12 cellular contexts compared by ENCODE assay signal in genomic region chr2:219551412-219551811, GRCh38. TPM values are rescaled to one million over a fixed set of nuclear protein-coding genes. Genes with fewer than 3 reads are reported as not detected.
DNase-seq lines count a peak whose midpoint lies in the region; ATAC-seq and TF ChIP-seq lines count a peak whose summit lies in the region.
"Had no signal": no experiment of that assay in that cellular context is flagged by ENCODE, and none has a peak within 500 bp of the region (broad histone marks: within the 10 kb centered on the region; RNA-seq: fewer than 3 reads in every experiment).

No MANE protein-coding gene starts in this region.

- no peak overlapping the region for H2BK120ac ChIP-seq in neuronal stem cell (ENCODE audit: low read depth, low read length)

- H3K23ac ChIP-seq in neuronal stem cell (ENCODE audit: low read depth, low read length, poor library complexity), result peak overlapping the region; percentile 80

- H3K27me3 ChIP-seq in endodermal cell (ENCODE audit: control insufficient read depth, insufficient read depth, low read length, poor library complexity, severe bottlenecking) (peaks cover 26% of the 10 kb centered on the region), neuronal stem cell (ENCODE audit: control insufficient read depth in 3 of 3, insufficient read depth in 3 of 3, low read depth in 1 of 3, low read length in 3 of 3) (peaks cover 0 to 23% (median 0%) of the 10 kb centered on the region in 3 experiments), tibial nerve (peaks cover 0 to 7% of the 10 kb centered on the region in 2 donors)
- H3K27me3 ChIP-seq: body of pancreas had no signal

- H2BK5ac ChIP-seq in neuronal stem cell (ENCODE audit: low read length), result no peak overlapping the region

- peaks cover 10% of the 10 kb centered on the region for H3K79me1 ChIP-seq in neuronal stem cell (ENCODE audit: low read depth, low read length)

- no peaks in the 10 kb centered on the region for H3K4me1 Mint-ChIP-seq in endodermal cell

- H3K27ac Mint-ChIP-seq in endodermal cell, result no peak overlapping the region

- H3K36me3 ChIP-seq in endodermal cell (ENCODE audit: control insufficient read depth, insufficient read depth, low read length) (no peaks in the 10 kb centered on the region), neuronal stem cell (replicated peaks in 1 of 2; ENCODE audit: control insufficient read depth in 2 of 2, insufficient read depth in 2 of 2, low read length in 2 of 2) (peaks cover 9 to 37% of the 10 kb centered on the region in 2 donors), tibial nerve (peaks cover 0 to 44% (median 0%) of the 10 kb centered on the region in 3 donors)
- H3K36me3 ChIP-seq: neutrophil had no signal

- TF ChIP-seq EP300 in tibial nerve (IDR thresholded peaks at IDR 0.05), result no peak

- H2AFZ ChIP-seq in neuronal stem cell (ENCODE audit: low read length), result peak overlapping the region; percentile 99

- H3K4me3 Mint-ChIP-seq in endodermal cell, result peak overlapping the region; percentile 70

- no peak overlapping the region for H3K4ac ChIP-seq in neuronal stem cell (ENCODE audit: low read length)

- peak overlapping the region; percentile 72 for H3K18ac ChIP-seq in neuronal stem cell (ENCODE audit: low read length)

- H3K27me3 Mint-ChIP-seq in endodermal cell (ENCODE audit: insufficient read depth), result peaks cover 54% of the 10 kb centered on the region

- no peak for ATAC-seq in GM21825 (IDR thresholded peaks at IDR 0.05; ENCODE audit: unreplicated experiment)

- in situ Hi-C loops in Caki2 (cut with HindIII; ENCODE audit: low pct_unique_long_range_greater_than_20kb, low sequenced_read_pairs), result no loop called here

- 10 to 33% methylated on average over 1 to 23 of the region's 23 CpGs for WGBS in endodermal cell (ENCODE audit: insufficient coverage in 1 of 2, insufficient read length in 1 of 2), 2 experiments
- WGBS in neuronal stem cell (ENCODE audit: extremely low coverage in 2 of 2, insufficient read length in 2 of 2, insufficient replicate concordance in 1 of 2), 2 donors, result no CpG with 5 or more reads among the region's 23 CpGs
- WGBS in tibial nerve, 2 donors, result 17 to 29% methylated on average over 5 to 14 of the region's 23 CpGs

- peak overlapping the region; percentile 84 for H3K4me3 ChIP-seq in endodermal cell (ENCODE audit: low read length)
- H3K4me3 ChIP-seq in neuronal stem cell (ENCODE audit: low read length in 2 of 2), result peak overlapping the region; percentile 78 to 85
- H3K4me3 ChIP-seq in tibial nerve, result peak overlapping the region in 1 of 4 donors; percentile 68
- H3K4me3 ChIP-seq: body of pancreas had no signal

- H3K27ac ChIP-seq in endodermal cell (ENCODE audit: low read depth, low read length), result no peak overlapping the region
- no peak overlapping the region for H3K27ac ChIP-seq in neuronal stem cell (replicated peaks; ENCODE audit: low read length)
- peak overlapping the region in 2 of 4 donors; percentile 44 to 87 for H3K27ac ChIP-seq in tibial nerve
- H3K27ac ChIP-seq: neutrophil had no signal

- peak overlapping the region; percentile 85 for H2BK15ac ChIP-seq in neuronal stem cell (ENCODE audit: low read length)

- no peaks in the 10 kb centered on the region for H3K9me3 Mint-ChIP-seq in endodermal cell

- H3K4me2 ChIP-seq in neuronal stem cell (ENCODE audit: insufficient read depth, low read length, poor library complexity, severe bottlenecking), result peak overlapping the region; percentile 100

- peaks cover 4% of the 10 kb centered on the region for H3K4me1 ChIP-seq in endodermal cell (ENCODE audit: control insufficient read depth, insufficient read depth, low read length)
- H3K4me1 ChIP-seq in neuronal stem cell (ENCODE audit: control insufficient read depth in 2 of 2, insufficient read depth in 1 of 2, low read depth in 1 of 2, low read length in 2 of 2), result peaks cover 9 to 10% of the 10 kb centered on the region in 2 donors
- H3K4me1 ChIP-seq in tibial nerve, result peaks cover 0 to 25% (median 14%) of the 10 kb centered on the region in 4 donors

- peak overlapping the region; percentile 45 for H4K8ac ChIP-seq in neuronal stem cell (ENCODE audit: low read depth, low read length)

- no peak for TF ChIP-seq CTCF in endodermal cell (conservative IDR thresholded peaks at IDR 0.05)
- no peak for TF ChIP-seq CTCF in GM10266 (IDR thresholded peaks at IDR 0.05; ENCODE audit: control insufficient read depth, insufficient read depth, low read depth, missing control alignments)
- TF ChIP-seq CTCF in tibial nerve (IDR thresholded peaks at IDR 0.05), result no peak

- DNase-seq in Caki2 (ENCODE audit: low read depth) (peak; percentile 54), NCI-H2196 treated with DMSO at 0.1 percent for 48 hours (lab: John Stamatoyannopoulos, UW; ENCODE audit: unreplicated experiment) (peak; percentile 48), endodermal cell (peak; percentile 77), neuronal stem cell (ENCODE audit: low spot score) (no peak), GM10266 (ENCODE audit: extremely low spot score) (no peak), tibial nerve (ENCODE audit: low spot score in 2 of 2) (no peak), T-helper 2 cell (no peak)
- DNase-seq: stimulated activated naive CD4-positive, alpha-beta T cell treated with Interleukin-2 at 50 U/mL for 16 hours; T-helper 1 cell had no signal

- no peak for TF ChIP-seq POLR2A in tibial nerve (IDR thresholded peaks at IDR 0.05)

- no peak overlapping the region for H4K91ac ChIP-seq in neuronal stem cell (ENCODE audit: low read depth, low read length, poor library complexity)

- peak overlapping the region; percentile 17 for H3K14ac ChIP-seq in neuronal stem cell (ENCODE audit: low read length)

- peaks cover 18% of the 10 kb centered on the region for H3K36me3 Mint-ChIP-seq in endodermal cell (ENCODE audit: low read depth)

- H3K9ac ChIP-seq in endodermal cell (ENCODE audit: extremely low read depth, low read length, poor library complexity, severe bottlenecking) (no peak overlapping the region), neuronal stem cell (ENCODE audit: low read depth, low read length, poor library complexity) (peak overlapping the region; percentile 79)

- H2AK5ac ChIP-seq in neuronal stem cell (ENCODE audit: low read depth, low read length), result peak overlapping the region; percentile 84

- no peak overlapping the region for H2BK12ac ChIP-seq in neuronal stem cell (ENCODE audit: low read length)

- H3K9me3 ChIP-seq in endodermal cell (ENCODE audit: control insufficient read depth, low read length) (no peaks in the 10 kb centered on the region), neuronal stem cell (replicated peaks in 1 of 2; ENCODE audit: control insufficient read depth in 2 of 2, insufficient read depth in 1 of 2, low read depth in 1 of 2, low read length in 2 of 2) (peaks cover 0 to 3% of the 10 kb centered on the region in 2 donors), tibial nerve (no peaks in the 10 kb centered on the region)
- H3K9me3 ChIP-seq: body of pancreas, neutrophil had no signal

RNA-seq across cellular contexts. Expression of gene TMEM198, which starts 7.6 kb away (rescaled TPM):
- total RNA-seq in Caki2 (2014; rRNA removed; shearing (Covaris generic); ENCODE audit: low replicate concordance), result 4.5 and 9.3 TPM in 2 replicates
- total RNA-seq in endodermal cell (1 to 10 TPM; 2.6 to 3.9 TPM), tibial nerve (1 to 10 TPM; 1.6 to 2.4 (median 1.9) TPM)
- 9.6 TPM for polyA plus RNA-seq in endodermal cell (2013, experiment 1 of 2)
- polyA plus RNA-seq in endodermal cell (2013, experiment 2 of 2), result 5.3 TPM
- polyA plus RNA-seq in neuronal stem cell (2013, experiment 1 of 2), result 2.7 TPM
- 1.8 TPM for polyA plus RNA-seq in neuronal stem cell (2013, experiment 2 of 2)

RNA-seq across cellular contexts. Expression of gene CHPF, which starts 7.8 kb away (rescaled TPM):
- total RNA-seq in Caki2 (2014; rRNA removed; shearing (Covaris generic); ENCODE audit: low replicate concordance), result 78.8 and 104 TPM in 2 replicates
- 10 to 100 TPM; 51.2 to 54.0 TPM for total RNA-seq in endodermal cell
- 26.1 TPM for polyA plus RNA-seq in endodermal cell (2013, experiment 1 of 2)
- polyA plus RNA-seq in endodermal cell (2013, experiment 2 of 2), result 31.2 TPM
- polyA plus RNA-seq in neuronal stem cell (2013, experiment 1 of 2), result 12.6 TPM
- polyA plus RNA-seq in neuronal stem cell (2013, experiment 2 of 2), result 12.8 TPM
- total RNA-seq in tibial nerve, result 10 to 100 TPM; 51.3 to 91.2 (median 62.9) TPM

RNA-seq across cellular contexts. Expression of gene OBSL1, which starts 19.9 kb away (rescaled TPM):
- total RNA-seq in Caki2 (2014; rRNA removed; shearing (Covaris generic); ENCODE audit: low replicate concordance), result 81.7 and 82.7 TPM in 2 replicates
- 100 to 1,000 TPM; 156 to 162 TPM for total RNA-seq in endodermal cell
- polyA plus RNA-seq in endodermal cell (2013, experiment 1 of 2), result 93.4 TPM
- polyA plus RNA-seq in endodermal cell (2013, experiment 2 of 2), result 95.4 TPM
- 40.6 TPM for polyA plus RNA-seq in neuronal stem cell (2013, experiment 1 of 2)
- polyA plus RNA-seq in neuronal stem cell (2013, experiment 2 of 2), result 41.4 TPM
- total RNA-seq in tibial nerve, result 100 to 1,000 TPM in 2 of 4 donors, 10 to 100 TPM in 2; 85.0 to 135 (median 98.3) TPM

RNA-seq across cellular contexts. Expression of gene INHA, which starts 20.7 kb away (rescaled TPM):
- total RNA-seq in Caki2 (2014; rRNA removed; shearing (Covaris generic); ENCODE audit: low replicate concordance), result not detected in 2 replicates
- total RNA-seq in endodermal cell (1 to 10 TPM in 1 of 2 donors, under 1 TPM in 1; 0.48 to 1.5 TPM), tibial nerve (1 to 10 TPM in 2 of 4 donors, not detected in 2; 1.1 to 1.4 TPM)
- polyA plus RNA-seq in endodermal cell (2013, experiment 1 of 2), result 0.61 TPM
- 0.75 TPM for polyA plus RNA-seq in endodermal cell (2013, experiment 2 of 2)
- polyA plus RNA-seq in neuronal stem cell (2013, experiment 1 of 2), result 0.50 TPM
- 0.35 TPM for polyA plus RNA-seq in neuronal stem cell (2013, experiment 2 of 2)

RNA-seq across cellular contexts. Expression of gene ASIC4, which starts 37.1 kb away (rescaled TPM):
- 0.17 and 2.5 TPM in 2 replicates for total RNA-seq in Caki2 (2014; rRNA removed; shearing (Covaris generic); ENCODE audit: low replicate concordance)
- total RNA-seq in endodermal cell, result under 1 TPM; 0.29 to 1.00 TPM
- polyA plus RNA-seq in endodermal cell (2013, experiment 1 of 2), result 2.0 TPM
- 1.4 TPM for polyA plus RNA-seq in endodermal cell (2013, experiment 2 of 2)
- 0.14 TPM for polyA plus RNA-seq in neuronal stem cell (2013, experiment 1 of 2)
- 0.15 TPM for polyA plus RNA-seq in neuronal stem cell (2013, experiment 2 of 2)
- 1 to 10 TPM in 1 of 4 donors, under 1 TPM in 1, not detected in 2; 0.42 to 3.0 TPM for total RNA-seq in tibial nerve
- total RNA-seq: body of pancreas had no signal

Comparison
In these comparisons a context has a peak if more than half of its experiments do, and no peak if none do; other contexts are left out.
1. DNase-seq: peak in Caki2 (single experiment), NCI-H2196 treated with DMSO at 0.1 percent for 48 hours (single experiment) and endodermal cell (single experiment); none in neuronal stem cell (single experiment), GM10266 (single experiment), tibial nerve (0 of 2) and T-helper 2 cell (0 of 5).